Comparison of ENCODE assay signal across 23 cellular contexts in the genomic region with DNA sequence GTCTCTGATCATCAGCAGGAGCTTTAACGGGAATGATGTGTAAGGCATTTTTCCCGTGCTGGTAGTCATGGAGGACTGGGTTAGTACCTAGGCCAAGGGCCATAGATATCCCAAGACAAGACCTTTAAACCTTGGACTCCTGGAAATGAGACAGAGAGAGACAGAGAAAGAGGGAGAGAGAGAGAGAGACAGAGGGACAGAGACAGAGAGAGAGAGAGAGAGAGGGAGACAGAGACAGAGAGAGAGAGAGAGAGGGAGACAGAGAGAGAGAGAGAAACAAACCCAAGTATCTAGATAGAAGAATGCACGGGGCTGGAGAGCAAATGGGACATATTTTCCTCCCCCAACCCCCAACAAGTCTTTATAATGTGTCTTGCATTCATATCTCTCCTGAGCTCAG. TPM values are rescaled to one million over a fixed set of nuclear protein-coding genes. Genes with fewer than 3 reads are reported as not detected.
DNase-seq lines count a peak whose midpoint lies in the region; ATAC-seq lines count a peak whose summit lies in the region.
"Had no signal": no experiment of that assay in that cellular context is flagged by ENCODE, and none has a peak within 500 bp of the region (broad histone marks: within the 10 kb centered on the region; RNA-seq: fewer than 3 reads in every experiment).

No MANE protein-coding gene starts in this region.

- H3K27ac ChIP-seq in CD8-positive, alpha-beta memory T cell (ENCODE audit: low read depth, low read length): no peak overlapping the region
- peak overlapping the region; percentile 26 for H3K27ac ChIP-seq in naive thymus-derived CD4-positive, alpha-beta T cell (ENCODE audit: low read depth, low read length)
- H3K27ac ChIP-seq: body of pancreas, esophagus muscularis mucosa, gastrocnemius medialis had no signal

- peaks cover 67% of the 10 kb centered on the region for H3K4me1 Mint-ChIP-seq in T-helper 2 cell treated with Interferon-gamma antibody and Interleukin-4, amounts not matched to agents 5 μg/mL and 100 μg/mL, for 36 hours (ENCODE audit: low read depth)
- H3K4me1 Mint-ChIP-seq in CD8-positive, alpha-beta memory T cell: peaks cover 80 to 96% (median 93%) of the 10 kb centered on the region in 3 donors
- H3K4me1 Mint-ChIP-seq in naive thymus-derived CD4-positive, alpha-beta T cell: peaks cover 73 to 98% (median 90%) of the 10 kb centered on the region in 7 donors

- no peaks in the 10 kb centered on the region for H3K9me3 ChIP-seq in CD8-positive, alpha-beta memory T cell (ENCODE audit: low read length)
- no peaks in the 10 kb centered on the region for H3K9me3 ChIP-seq in naive thymus-derived CD4-positive, alpha-beta T cell (ENCODE audit: control insufficient read depth in 2 of 3, low read length in 3 of 3)
- H3K9me3 ChIP-seq: body of pancreas, esophagus muscularis mucosa, gastrocnemius medialis, MG63 had no signal

- H3K4me3 Mint-ChIP-seq in T-helper 2 cell treated with Interferon-gamma antibody and Interleukin-4, amounts not matched to agents 5 μg/mL and 100 μg/mL, for 36 hours: peak overlapping the region; percentile 49
- peak overlapping the region in 5 of 7 donors; percentile 16 to 81 (median 22) for H3K4me3 Mint-ChIP-seq in CD8-positive, alpha-beta memory T cell
- peak overlapping the region; percentile 18 to 98 (median 63) for H3K4me3 Mint-ChIP-seq in naive thymus-derived CD4-positive, alpha-beta T cell
- H3K4me3 Mint-ChIP-seq: H9, type B pancreatic cell had no signal

- peaks cover 69% of the 10 kb centered on the region for H3K36me3 ChIP-seq in CD8-positive, alpha-beta memory T cell (ENCODE audit: insufficient read depth, low read length)
- peaks cover 22 to 69% (median 47%) of the 10 kb centered on the region in 3 experiments for H3K36me3 ChIP-seq in naive thymus-derived CD4-positive, alpha-beta T cell (ENCODE audit: control insufficient read depth in 2 of 3, insufficient read depth in 3 of 3, low read length in 3 of 3)

- ATAC-seq in activated naive CD4-positive, alpha-beta T cell treated with anti-CD3 and anti-CD28 coated beads, Interleukin-2, amount 50 U/mL, for 72 hours: no peak
- no peak for ATAC-seq in naive thymus-derived CD4-positive, alpha-beta T cell
- ATAC-seq: body of pancreas, gastrocnemius medialis had no signal

- H3K36me3 Mint-ChIP-seq in T-helper 2 cell treated with Interferon-gamma antibody and Interleukin-4, amounts not matched to agents 5 μg/mL and 100 μg/mL, for 36 hours (ENCODE audit: low read depth): peaks cover 87% of the 10 kb centered on the region
- peaks cover 25 to 86% (median 47%) of the 10 kb centered on the region in 3 donors for H3K36me3 Mint-ChIP-seq in CD8-positive, alpha-beta memory T cell
- H3K36me3 Mint-ChIP-seq in activated naive CD4-positive, alpha-beta T cell treated with anti-CD3 and anti-CD28 coated beads, Interleukin-2, amount 50 U/mL, for 72 hours: peaks cover 52 to 94% of the 10 kb centered on the region in 2 donors
- peaks cover 16 to 77% (median 67%) of the 10 kb centered on the region in 5 donors for H3K36me3 Mint-ChIP-seq in naive thymus-derived CD4-positive, alpha-beta T cell

- peaks cover 19% of the 10 kb centered on the region for H3K9me3 Mint-ChIP-seq in T-helper 2 cell treated with Interferon-gamma antibody and Interleukin-4, amounts not matched to agents 5 μg/mL and 100 μg/mL, for 36 hours
- peaks cover 0 to 8% (median 2%) of the 10 kb centered on the region in 5 donors for H3K9me3 Mint-ChIP-seq in CD8-positive, alpha-beta memory T cell
- H3K9me3 Mint-ChIP-seq in activated naive CD4-positive, alpha-beta T cell treated with anti-CD3 and anti-CD28 coated beads, Interleukin-2, amount 50 U/mL, for 72 hours: peaks cover 0 to 20% of the 10 kb centered on the region in 2 donors
- peaks cover 0 to 13% (median 3%) of the 10 kb centered on the region in 11 donors for H3K9me3 Mint-ChIP-seq in naive thymus-derived CD4-positive, alpha-beta T cell
- H3K9me3 Mint-ChIP-seq: type B pancreatic cell had no signal

- no peaks in the 10 kb centered on the region for H3K27me3 Mint-ChIP-seq in T-helper 2 cell treated with Interferon-gamma antibody and Interleukin-4, amounts not matched to agents 5 μg/mL and 100 μg/mL, for 36 hours (ENCODE audit: low read depth)
- no peaks in the 10 kb centered on the region for H3K27me3 Mint-ChIP-seq in CD8-positive, alpha-beta memory T cell
- no peaks in the 10 kb centered on the region for H3K27me3 Mint-ChIP-seq in naive thymus-derived CD4-positive, alpha-beta T cell
- H3K27me3 Mint-ChIP-seq: type B pancreatic cell had no signal

- intact Hi-C loops in naive thymus-derived CD4-positive, alpha-beta T cell (cut with micrococcal nuclease): no loop called here

- DNase-seq in T-helper 2 cell treated with Interferon-gamma antibody and Interleukin-4, amounts not matched to agents 5 μg/mL and 100 μg/mL, for 36 hours (ENCODE audit: low spot score): no peak
- DNase-seq in T-helper 2 cell (no peak), SKM-1 (lab: John Stamatoyannopoulos, UW; ENCODE audit: unreplicated experiment) (no peak), NCI-H2029 treated with DMSO at 0.1 percent for 48 hours (lab: John Stamatoyannopoulos, UW) (no peak), islet precursor cell (no peak)
- no peak for DNase-seq in CD8-positive, alpha-beta memory T cell
- no peak for DNase-seq in activated naive CD4-positive, alpha-beta T cell treated with anti-CD3 and anti-CD28 coated beads, Interleukin-2, amount 50 U/mL, for 72 hours (ENCODE audit: low spot score in 2 of 2)
- no peak for DNase-seq in naive thymus-derived CD4-positive, alpha-beta T cell
- DNase-seq: 8988T; activated CD4-positive, CD25-positive, alpha-beta regulatory T cell; body of pancreas; effector CD4-positive, alpha-beta T cell; gastrocnemius medialis; H9; hippocampal formation; MG63; NCI-H1417; NCI-H524 treated with DMSO at 0.1 percent for 48 hours; nucleus accumbens; stimulated activated CD4-positive, alpha-beta T cell treated with anti-CD3 and anti-CD28 coated beads, Interleukin-2, amount 100 ng/mL, for 48 hours; T1000 had no signal

- no peaks in the 10 kb centered on the region for H3K27me3 ChIP-seq in CD8-positive, alpha-beta memory T cell (ENCODE audit: insufficient read depth, low read length, poor library complexity, severe bottlenecking)
- H3K27me3 ChIP-seq in naive thymus-derived CD4-positive, alpha-beta T cell (ENCODE audit: control insufficient read depth in 2 of 2, insufficient read depth in 2 of 2, low read length in 2 of 2): no peaks in the 10 kb centered on the region
- H3K27me3 ChIP-seq: body of pancreas, esophagus muscularis mucosa, gastrocnemius medialis, MG63 had no signal

- CTCF ChIA-PET in CD8-positive, alpha-beta memory T cell (lab: Charles Lee): interaction anchor here (1.1 to 3.2 kb wide), 2 partner anchors 8 to 11 kb away, joined by 3 to 27 read pairs; no protein-coding TSS in a partner anchor
- CTCF ChIA-PET in naive thymus-derived CD4-positive, alpha-beta T cell (lab: Charles Lee): interaction anchor here (0.6 to 6.4 kb wide), 5 partner anchors 11 to 260 kb away, joined by 3 to 34 read pairs (median 4); no protein-coding TSS in a partner anchor

- peaks cover 85% of the 10 kb centered on the region for H3K4me1 ChIP-seq in CD8-positive, alpha-beta memory T cell (ENCODE audit: insufficient read depth, low read length)
- peaks cover 62 to 77% of the 10 kb centered on the region in 2 donors for H3K4me1 ChIP-seq in naive thymus-derived CD4-positive, alpha-beta T cell (ENCODE audit: control insufficient read depth in 2 of 2, insufficient read depth in 2 of 2, low read length in 2 of 2)
- H3K4me1 ChIP-seq: gastrocnemius medialis had no signal

- no peak overlapping the region for H3K4me3 ChIP-seq in CD8-positive, alpha-beta memory T cell (ENCODE audit: low read length)
- H3K4me3 ChIP-seq in naive thymus-derived CD4-positive, alpha-beta T cell (ENCODE audit: low read length): no peak overlapping the region
- H3K4me3 ChIP-seq: body of pancreas, esophagus muscularis mucosa, gastrocnemius medialis, MG63 had no signal

- POLR2A ChIA-PET in CD8-positive, alpha-beta memory T cell (lab: Charles Lee): no interaction called here
- POLR2A ChIA-PET in naive thymus-derived CD4-positive, alpha-beta T cell (lab: Charles Lee): interaction anchor here (0.6 to 5.8 kb wide), 5 partner anchors 8 to 33 kb away, joined by 3 to 57 read pairs (median 11); no protein-coding TSS in a partner anchor

- H3K27ac Mint-ChIP-seq in T-helper 2 cell treated with Interferon-gamma antibody and Interleukin-4, amounts not matched to agents 5 μg/mL and 100 μg/mL, for 36 hours: peak overlapping the region; percentile 38
- peak overlapping the region in 7 of 8 donors; percentile 24 to 88 (median 82) for H3K27ac Mint-ChIP-seq in CD8-positive, alpha-beta memory T cell
- H3K27ac Mint-ChIP-seq in activated naive CD4-positive, alpha-beta T cell treated with anti-CD3 and anti-CD28 coated beads, Interleukin-2, amount 50 U/mL, for 72 hours: peak overlapping the region; percentile 74 to 84
- H3K27ac Mint-ChIP-seq in naive thymus-derived CD4-positive, alpha-beta T cell: peak overlapping the region; percentile 57 to 93 (median 88)
- H3K27ac Mint-ChIP-seq: H9, type B pancreatic cell had no signal

RNA-seq across cellular contexts. Expression of a gene that starts 22.3 kb away (rescaled TPM):
- total RNA-seq in CD8-positive, alpha-beta memory T cell: 10 to 100 TPM; 89.9 to 92.8 TPM
- 153 TPM for polyA plus RNA-seq in CD8-positive, alpha-beta memory T cell
- total RNA-seq in activated naive CD4-positive, alpha-beta T cell treated with anti-CD3 and anti-CD28 coated beads, Interleukin-2, amount 50 U/mL, for 72 hours: 100 to 1,000 TPM in 1 of 2 donors, 10 to 100 TPM in 1; 97.8 to 167 TPM
- 100 to 1,000 TPM; 129 to 181 (median 152) TPM for total RNA-seq in naive thymus-derived CD4-positive, alpha-beta T cell
- 100 to 1,000 TPM; 165 to 249 TPM for polyA plus RNA-seq in naive thymus-derived CD4-positive, alpha-beta T cell

RNA-seq across cellular contexts. Expression of a gene that starts 51.4 kb away (rescaled TPM):
- 10 to 100 TPM; 12.6 to 13.6 TPM for total RNA-seq in CD8-positive, alpha-beta memory T cell
- polyA plus RNA-seq in CD8-positive, alpha-beta memory T cell: 1.1 TPM
- 10 to 100 TPM in 1 of 2 donors, 1 to 10 TPM in 1; 2.0 to 22.6 TPM for total RNA-seq in activated naive CD4-positive, alpha-beta T cell treated with anti-CD3 and anti-CD28 coated beads, Interleukin-2, amount 50 U/mL, for 72 hours
- 10 to 100 TPM in 1 of 5 experiments, 1 to 10 TPM in 1, under 1 TPM in 3; 0.35 to 26.7 (median 0.78) TPM for total RNA-seq in naive thymus-derived CD4-positive, alpha-beta T cell
- polyA plus RNA-seq in naive thymus-derived CD4-positive, alpha-beta T cell: under 1 TPM in 1 of 2 donors, not detected in 1; 0.13 TPM
- total RNA-seq: H9 had no signal

Comparison
In these comparisons a context has a peak if more than half of its experiments do, and no peak if none do; other contexts are left out.
1. H3K27ac Mint-ChIP-seq: peak in every context shown above with its lines; median percentile 88 in naive thymus-derived CD4-positive, alpha-beta T cell; 82 in CD8-positive, alpha-beta memory T cell; 79 in activated naive CD4-positive, alpha-beta T cell treated with anti-CD3 and anti-CD28 coated beads, Interleukin-2, amount 50 U/mL, for 72 hours; 38 in T-helper 2 cell treated with Interferon-gamma antibody and Interleukin-4, amounts not matched to agents 5 μg/mL and 100 μg/mL, for 36 hours.